ENCODE assay signal across 9 cellular contexts in genomic region chr2:159285433-159285832, GRCh38. TPM values are rescaled to one million over a fixed set of nuclear protein-coding genes. Genes with fewer than 3 reads are reported as not detected.
DNase-seq lines count a peak whose midpoint lies in the region; ATAC-seq and TF ChIP-seq lines count a peak whose summit lies in the region.
"Had no signal": no experiment of that assay in that cellular context is flagged by ENCODE, and none has a peak within 500 bp of the region (broad histone marks: within the 10 kb centered on the region; RNA-seq: fewer than 3 reads in every experiment).

No MANE protein-coding gene starts in this region.

- no peaks in the 10 kb centered on the region for H3K36me3 ChIP-seq in OCI-LY3 (replicated peaks; ENCODE audit: low read depth, low read length)
- no peaks in the 10 kb centered on the region for H3K36me3 ChIP-seq in endocrine pancreas (ENCODE audit: control insufficient read depth, insufficient read depth, low read length)

- no peak overlapping the region for H2AFZ ChIP-seq in OCI-LY3 (ENCODE audit: low read depth, low read length)

- in situ Hi-C loops in G401 (cut with HindIII; ENCODE audit: low sequenced_read_pairs): no loop called here

- H3K27ac Mint-ChIP-seq in CD4-positive, alpha-beta T cell: peak overlapping the region; percentile 81
- H3K27ac Mint-ChIP-seq in osteocyte (ENCODE audit: unreplicated experiment): peak overlapping the region; percentile 89

- H3K4me3 Mint-ChIP-seq in CD4-positive, alpha-beta T cell: peak overlapping the region; percentile 84
- peak overlapping the region; percentile 85 for H3K4me3 Mint-ChIP-seq in osteocyte (ENCODE audit: unreplicated experiment)

- H3K4me2 ChIP-seq in OCI-LY3 (ENCODE audit: low read length): peak overlapping the region; percentile 79

- no peaks in the 10 kb centered on the region for H3K27me3 Mint-ChIP-seq in CD4-positive, alpha-beta T cell
- H3K27me3 Mint-ChIP-seq in osteocyte (ENCODE audit: unreplicated experiment): no peaks in the 10 kb centered on the region

- intact Hi-C loops in CD4-positive, alpha-beta T cell (cut with DNase I, micrococcal nuclease): loop anchor here (5.0 to 10.0 kb wide), 4 partner anchors 427 to 1869 kb away; partner anchors contain the start of genes CCDC148 (in 1 of the 2), MARCHF7 (in 1 of the 2) and PKP4 (in 1 of the 2)

- CTCF ChIA-PET in CD4-positive, alpha-beta T cell (lab: Charles Lee): no interaction called here

- H3K9me3 ChIP-seq in CD4-positive, alpha-beta T cell (ENCODE audit: control insufficient read depth, low read length): no peaks in the 10 kb centered on the region
- no peaks in the 10 kb centered on the region for H3K9me3 ChIP-seq in OCI-LY3 (ENCODE audit: insufficient read depth, low read length)
- no peaks in the 10 kb centered on the region for H3K9me3 ChIP-seq in endocrine pancreas (ENCODE audit: control insufficient read depth, low read length)

- TF ChIP-seq CTCF in CD4-positive, alpha-beta T cell (IDR thresholded peaks at IDR 0.05): no peak
- TF ChIP-seq CTCF in OCI-LY3 (IDR thresholded peaks at IDR 0.05; ENCODE audit: low read depth, low read length) (no peak), osteocyte (IDR thresholded peaks at IDR 0.05) (no peak)

- H3K4me3 ChIP-seq in OCI-LY3 (ENCODE audit: low read length) (peak overlapping the region; percentile 87), endocrine pancreas (ENCODE audit: control insufficient read depth, insufficient read depth, low read length) (peak overlapping the region; percentile 70)

- H3K79me2 ChIP-seq in OCI-LY3 (ENCODE audit: low read length): peaks cover 7% of the 10 kb centered on the region

- no peak for DNase-seq in CD4-positive, alpha-beta T cell
- no peak for DNase-seq in osteocyte (ENCODE audit: extremely low spot score, unreplicated experiment)
- no peak for DNase-seq in NCI-H1694 treated with DMSO at 0.1 percent for 48 hours (lab: John Stamatoyannopoulos, UW)
- DNase-seq in G401 (ENCODE audit: low spot score): no peak
- no peak for DNase-seq in RKO (ENCODE audit: low spot score)
- DNase-seq in activated CD4-positive, CD25-positive, alpha-beta regulatory T cell (lab: John Stamatoyannopoulos, UW): no peak
- DNase-seq: NCI-H524 treated with DMSO at 0.1 percent for 48 hours had no signal

- peaks cover 38% of the 10 kb centered on the region for H3K4me1 Mint-ChIP-seq in CD4-positive, alpha-beta T cell (ENCODE audit: low read depth)
- peaks cover 43% of the 10 kb centered on the region for H3K4me1 Mint-ChIP-seq in osteocyte (ENCODE audit: unreplicated experiment)

- H3K36me3 Mint-ChIP-seq in CD4-positive, alpha-beta T cell (ENCODE audit: low read depth): peaks cover 20% of the 10 kb centered on the region
- peaks cover 7% of the 10 kb centered on the region for H3K36me3 Mint-ChIP-seq in osteocyte (ENCODE audit: unreplicated experiment)

- H3K9ac ChIP-seq in OCI-LY3 (ENCODE audit: low read length) (no peak overlapping the region), endocrine pancreas (ENCODE audit: control insufficient read depth, insufficient read depth, low read length) (peak overlapping the region; percentile 10)

- no peak for ATAC-seq in CD4-positive, alpha-beta T cell (ENCODE audit: poor library complexity)

- no peak overlapping the region for H3K27ac ChIP-seq in CD4-positive, alpha-beta T cell (ENCODE audit: low read depth, low read length)
- no peak overlapping the region for H3K27ac ChIP-seq in OCI-LY3 (ENCODE audit: low read length)

- H4K20me1 ChIP-seq in OCI-LY3 (ENCODE audit: insufficient read depth, low read length): no peaks in the 10 kb centered on the region

- H3K4me1 ChIP-seq in OCI-LY3 (ENCODE audit: low read length) (peaks cover 11% of the 10 kb centered on the region), endocrine pancreas (ENCODE audit: control insufficient read depth, insufficient read depth, low read length) (no peaks in the 10 kb centered on the region)

- POLR2A ChIA-PET in CD4-positive, alpha-beta T cell (lab: Charles Lee): interaction anchor here (2.2 to 3.4 kb wide), 2 partner anchors 75 to 427 kb away, joined by 7 to 25 read pairs; partner anchors contain the start of gene MARCHF7

- no peaks in the 10 kb centered on the region for H3K27me3 ChIP-seq in CD4-positive, alpha-beta T cell (ENCODE audit: control insufficient read depth, insufficient read depth, low read length)
- H3K27me3 ChIP-seq in OCI-LY3 (ENCODE audit: low read depth, low read length) (no peaks in the 10 kb centered on the region), endocrine pancreas (ENCODE audit: control insufficient read depth, insufficient read depth, low read length) (no peaks in the 10 kb centered on the region)

- no peaks in the 10 kb centered on the region for H3K9me3 Mint-ChIP-seq in CD4-positive, alpha-beta T cell
- H3K9me3 Mint-ChIP-seq in osteocyte (ENCODE audit: unreplicated experiment): no peaks in the 10 kb centered on the region

RNA-seq across cellular contexts. Expression of gene WDSUB1, which starts 1.1 kb away (rescaled TPM):
- total RNA-seq in CD4-positive, alpha-beta T cell: 1 to 10 TPM; 6.8 to 8.0 TPM
- total RNA-seq in osteocyte: 14.7 and 15.4 TPM in 2 replicates
- 14.0 and 15.2 TPM in 2 replicates for total RNA-seq in G401 (2014; rRNA removed; shearing (Covaris generic))
